In genomic region chr19:45456500-45456815, GRCh38 we compare ENCODE assay signal across 10 cellular contexts. TPM values are rescaled to one million over a fixed set of nuclear protein-coding genes. Genes with fewer than 3 reads are reported as not detected.
DNase-seq lines count a peak whose midpoint lies in the region; ATAC-seq and TF ChIP-seq lines count a peak whose summit lies in the region.
"Had no signal": no experiment of that assay in that cellular context is flagged by ENCODE, and none has a peak within 500 bp of the region (broad histone marks: within the 10 kb centered on the region; RNA-seq: fewer than 3 reads in every experiment).

No MANE protein-coding gene starts in this region.

- DNase-seq in heart right ventricle (no peak), Right ventricle myocardium inferior (ENCODE audit: missing footprints) (no peak), colonic mucosa (no peak), vagina (ENCODE audit: extremely low spot score in 2 of 2) (no peak), GM19238 (ENCODE audit: insufficient read length, low spot score) (no peak)
- DNase-seq in natural killer cell treated with Interleukin-12 subunit alpha and Interleukin-12 subunit beta and Interleukin-15 and Interleukin-18, amount 100 ng/mL, for 72 hours (ENCODE audit: low spot score) = no peak
- DNase-seq: NCI-H524 had no signal

- H3K4me3 Mint-ChIP-seq in natural killer cell treated with Interleukin-12 subunit alpha and Interleukin-12 subunit beta and Interleukin-15 and Interleukin-18, amount 100 ng/mL, for 72 hours = peak overlapping the region; percentile 55

- peak overlapping the region; percentile 68 to 88 for H3K9ac ChIP-seq in colonic mucosa (ENCODE audit: low read depth in 2 of 2, low read length in 2 of 2)

- no peaks in the 10 kb centered on the region for H3K36me3 ChIP-seq in heart right ventricle
- H3K36me3 ChIP-seq in colonic mucosa = no peaks in the 10 kb centered on the region
- no peaks in the 10 kb centered on the region for H3K36me3 ChIP-seq in vagina

- no peaks in the 10 kb centered on the region for H3K27me3 ChIP-seq in heart right ventricle
- H3K27me3 ChIP-seq in colonic mucosa = no peaks in the 10 kb centered on the region
- no peaks in the 10 kb centered on the region for H3K27me3 ChIP-seq in vagina

- TF ChIP-seq POLR2A in vagina (IDR thresholded peaks at IDR 0.05) = no peak

- H3K9me3 Mint-ChIP-seq in natural killer cell treated with Interleukin-12 subunit alpha and Interleukin-12 subunit beta and Interleukin-15 and Interleukin-18, amount 100 ng/mL, for 72 hours = no peaks in the 10 kb centered on the region

- peak overlapping the region in 8 of 10 donors; percentile 69 to 82 (median 77) for H3K27ac ChIP-seq in heart right ventricle
- H3K27ac ChIP-seq in colonic mucosa = peak overlapping the region; percentile 55
- H3K27ac ChIP-seq in vagina = peak overlapping the region; percentile 94

- H3K4me3 ChIP-seq in heart right ventricle = no peak overlapping the region
- no peak overlapping the region for H3K4me3 ChIP-seq in colonic mucosa
- peak overlapping the region in 1 of 2 donors; percentile 23 for H3K4me3 ChIP-seq in vagina
- H3K4me3 ChIP-seq: mucosa of descending colon had no signal

- intact Hi-C loops in heart right ventricle (cut with DNase I) (no loop called here), Right ventricle myocardium inferior (cut with DNase I) (no loop called here), colonic mucosa (cut with DNase I) (no loop called here), vagina (cut with DNase I) (no loop called here)

- H3K4me1 ChIP-seq in heart right ventricle = peaks cover 3 to 43% (median 19%) of the 10 kb centered on the region in 9 donors
- H3K4me1 ChIP-seq in colonic mucosa = peaks cover 8% of the 10 kb centered on the region
- H3K4me1 ChIP-seq in vagina = peaks cover 27% of the 10 kb centered on the region

- WGBS in heart right ventricle, 2 donors = 69 to 83% methylated on average over 2 of the region's 2 CpGs

- no peaks in the 10 kb centered on the region for H3K36me3 Mint-ChIP-seq in natural killer cell treated with Interleukin-12 subunit alpha and Interleukin-12 subunit beta and Interleukin-15 and Interleukin-18, amount 100 ng/mL, for 72 hours

- ATAC-seq in heart right ventricle = no peak
- no peak for ATAC-seq in Right ventricle myocardium inferior
- ATAC-seq in natural killer cell treated with Interleukin-12 subunit alpha and Interleukin-12 subunit beta and Interleukin-15 and Interleukin-18, amount 100 ng/mL, for 72 hours = no peak
- ATAC-seq in GM18867 (IDR thresholded peaks at IDR 0.05; ENCODE audit: unreplicated experiment) = no peak
- no peak for ATAC-seq in HG03442 (IDR thresholded peaks at IDR 0.05; ENCODE audit: unreplicated experiment)

- peak overlapping the region; percentile 62 to 75 for H3K27ac Mint-ChIP-seq in natural killer cell treated with Interleukin-12 subunit alpha and Interleukin-12 subunit beta and Interleukin-15 and Interleukin-18, amount 100 ng/mL, for 72 hours

- peaks cover 32 to 38% of the 10 kb centered on the region in 2 donors for H3K4me1 Mint-ChIP-seq in natural killer cell treated with Interleukin-12 subunit alpha and Interleukin-12 subunit beta and Interleukin-15 and Interleukin-18, amount 100 ng/mL, for 72 hours (ENCODE audit: low read depth in 2 of 2)

- H3K9me3 ChIP-seq in heart right ventricle = no peaks in the 10 kb centered on the region
- no peaks in the 10 kb centered on the region for H3K9me3 ChIP-seq in colonic mucosa
- no peaks in the 10 kb centered on the region for H3K9me3 ChIP-seq in vagina
- H3K9me3 ChIP-seq: mucosa of descending colon had no signal

- no peaks in the 10 kb centered on the region for H3K27me3 Mint-ChIP-seq in natural killer cell treated with Interleukin-12 subunit alpha and Interleukin-12 subunit beta and Interleukin-15 and Interleukin-18, amount 100 ng/mL, for 72 hours

- no peak for TF ChIP-seq CTCF in heart right ventricle (IDR thresholded peaks at IDR 0.05)
- no peak for TF ChIP-seq CTCF in colonic mucosa (IDR thresholded peaks at IDR 0.05)
- TF ChIP-seq CTCF in vagina (IDR thresholded peaks at IDR 0.05) = no peak

RNA-seq across cellular contexts. Expression of gene FOSB, which starts 11.3 kb away (rescaled TPM):
- total RNA-seq in heart right ventricle = 10 to 100 TPM in 2 of 10 donors, 1 to 10 TPM in 7, under 1 TPM in 1; 0.39 to 54.5 (median 4.9) TPM
- polyA plus RNA-seq in heart right ventricle = 1 to 10 TPM; 2.1 to 5.5 TPM
- total RNA-seq in Right ventricle myocardium inferior = 0.32 TPM
- total RNA-seq in colonic mucosa = 1 to 10 TPM; 1.5 to 3.4 TPM
- 10 to 100 TPM; 16.3 to 18.0 TPM for total RNA-seq in natural killer cell treated with Interleukin-12 subunit alpha and Interleukin-12 subunit beta and Interleukin-15 and Interleukin-18, amount 100 ng/mL, for 72 hours
- 20.6 TPM for total RNA-seq in vagina

RNA-seq across cellular contexts. Expression of gene ERCC1, which starts 32.7 kb away (rescaled TPM):
- total RNA-seq in heart right ventricle = 100 to 1,000 TPM; 113 to 194 (median 136) TPM
- polyA plus RNA-seq in heart right ventricle = 100 to 1,000 TPM; 147 to 183 TPM
- 166 TPM for total RNA-seq in Right ventricle myocardium inferior
- total RNA-seq in colonic mucosa = 10 to 100 TPM; 30.0 to 37.3 TPM
- 10 to 100 TPM; 65.0 to 67.8 TPM for total RNA-seq in natural killer cell treated with Interleukin-12 subunit alpha and Interleukin-12 subunit beta and Interleukin-15 and Interleukin-18, amount 100 ng/mL, for 72 hours
- 123 TPM for total RNA-seq in vagina

RNA-seq across cellular contexts. Expression of gene RTN2, which starts 40.4 kb away (rescaled TPM):
- 10 to 100 TPM; 15.9 to 33.7 (median 21.8) TPM for total RNA-seq in heart right ventricle
- 10 to 100 TPM; 11.1 to 13.3 TPM for polyA plus RNA-seq in heart right ventricle
- total RNA-seq in Right ventricle myocardium inferior = 30.6 TPM
- 1 to 10 TPM; 4.9 to 8.4 TPM for total RNA-seq in colonic mucosa
- 1 to 10 TPM; 5.9 to 7.8 TPM for total RNA-seq in natural killer cell treated with Interleukin-12 subunit alpha and Interleukin-12 subunit beta and Interleukin-15 and Interleukin-18, amount 100 ng/mL, for 72 hours
- 13.0 TPM for total RNA-seq in vagina

RNA-seq across cellular contexts. Expression of gene PPM1N, which starts 41.8 kb away (rescaled TPM):
- 1 to 10 TPM in 1 of 10 donors, under 1 TPM in 4, not detected in 5; 0.32 to 3.6 (median 0.57) TPM for total RNA-seq in heart right ventricle
- polyA plus RNA-seq in heart right ventricle = under 1 TPM; 0.51 to 0.68 TPM
- 0.65 TPM for total RNA-seq in Right ventricle myocardium inferior
- total RNA-seq in colonic mucosa = 1 to 10 TPM in 1 of 2 donors, under 1 TPM in 1; 0.67 to 1.7 TPM
- 1 to 10 TPM; 3.2 to 3.6 TPM for total RNA-seq in natural killer cell treated with Interleukin-12 subunit alpha and Interleukin-12 subunit beta and Interleukin-15 and Interleukin-18, amount 100 ng/mL, for 72 hours
- 3.9 TPM for total RNA-seq in vagina

RNA-seq across cellular contexts. Expression of gene POLR1G, which starts 50.0 kb away (rescaled TPM):
- total RNA-seq in heart right ventricle (1 to 10 TPM; 4.1 to 9.8 (median 5.6) TPM), Right ventricle myocardium inferior (8.5 TPM), colonic mucosa (1 to 10 TPM; 2.0 to 8.5 TPM), vagina (2.2 TPM)
- polyA plus RNA-seq in heart right ventricle = 1 to 10 TPM; 5.1 to 8.2 TPM
- total RNA-seq in natural killer cell treated with Interleukin-12 subunit alpha and Interleukin-12 subunit beta and Interleukin-15 and Interleukin-18, amount 100 ng/mL, for 72 hours = 10 to 100 TPM; 11.0 to 25.4 TPM
